29 cellular contexts compared by ENCODE assay signal in genomic region chr2:425947-426346, GRCh38.
"Had no signal": no experiment of that assay in that cellular context is flagged by ENCODE, and none has a peak within 500 bp of the region (broad histone marks: within the 10 kb centered on the region; RNA-seq: fewer than 3 reads in every experiment).

No MANE protein-coding gene starts in this region.

- H3K4me3 Mint-ChIP-seq: activated CD8-positive, alpha-beta T cell treated with anti-CD3 and anti-CD28 coated beads for 36 hours; activated naive CD4-positive, alpha-beta T cell treated with anti-CD3 and anti-CD28 coated beads, Interleukin-2, amount 10 ng/mL, durations not matched to agents 7 days and 5 days; activated naive CD8-positive, alpha-beta T cell; activated naive CD8-positive, alpha-beta T cell treated with anti-CD3 and anti-CD28 coated beads, Interleukin-2, amount 50 U/mL, for 24 hours; activated T-cell treated with anti-CD3 and anti-CD28 coated beads, Interleukin-2, amount 50 U/mL, for 4 hours; activated T-helper 1 cell treated with anti-CD3 and anti-CD28 coated beads, Interleukin-12 subunit alpha, Interleukin-12 subunit beta, Interleukin-2, Interleukin-4 antibody, amounts not matched to agents 30 ng/mL and 10 ng/mL and 1 ng/mL, durations not matched to agents 14 hours and 24 hours and 36 hours had no signal

- H3K9me3 Mint-ChIP-seq: activated naive CD8-positive, alpha-beta T cell treated with anti-CD3 and anti-CD28 coated beads, Interleukin-2, amount 50 U/mL, for 24 hours; activated T-cell treated with anti-CD3 and anti-CD28 coated beads, Interleukin-2, amount 50 U/mL, for 4 hours; activated T-helper 1 cell treated with anti-CD3 and anti-CD28 coated beads, Interleukin-12 subunit alpha, Interleukin-12 subunit beta, Interleukin-2, Interleukin-4 antibody, amounts not matched to agents 30 ng/mL and 10 ng/mL and 1 ng/mL, durations not matched to agents 14 hours and 24 hours and 36 hours had no signal

- H3K27ac ChIP-seq: brain microvascular endothelial cell, SJCRH30, SK-N-MC, WERI-Rb-1 had no signal

- H3K36me3 Mint-ChIP-seq: activated naive CD8-positive, alpha-beta T cell had no signal

- H3K27me3 ChIP-seq: brain microvascular endothelial cell, SJCRH30 had no signal

- H3K9me3 ChIP-seq: SJCRH30 had no signal

- H3K4me1 ChIP-seq: SJCRH30 had no signal

- ATAC-seq: activated CD8-positive, alpha-beta T cell treated with anti-CD3 and anti-CD28 coated beads for 36 hours; activated naive CD8-positive, alpha-beta T cell treated with anti-CD3 and anti-CD28 coated beads, Interleukin-2, amount 50 U/mL, for 24 hours; activated T-cell treated with anti-CD3 and anti-CD28 coated beads, Interleukin-2, amount 50 U/mL, for 4 hours; K562 had no signal

- H3K27ac Mint-ChIP-seq: activated CD8-positive, alpha-beta T cell treated with anti-CD3 and anti-CD28 coated beads for 36 hours; activated naive CD4-positive, alpha-beta T cell treated with anti-CD3 and anti-CD28 coated beads, Interleukin-2, amount 10 ng/mL, durations not matched to agents 7 days and 5 days; activated naive CD8-positive, alpha-beta T cell; activated naive CD8-positive, alpha-beta T cell treated with anti-CD3 and anti-CD28 coated beads, Interleukin-2, amount 50 U/mL, for 24 hours; activated T-helper 1 cell treated with anti-CD3 and anti-CD28 coated beads, Interleukin-12 subunit alpha, Interleukin-12 subunit beta, Interleukin-2, Interleukin-4 antibody, amounts not matched to agents 30 ng/mL and 10 ng/mL and 1 ng/mL, durations not matched to agents 14 hours and 24 hours and 36 hours had no signal

- H3K27me3 Mint-ChIP-seq: activated CD8-positive, alpha-beta T cell treated with anti-CD3 and anti-CD28 coated beads for 36 hours had no signal

- H3K4me3 ChIP-seq: K562, SJCRH30, SK-N-MC had no signal

- H3K36me3 ChIP-seq: brain microvascular endothelial cell, SJCRH30, WERI-Rb-1 had no signal

- DNase-seq: activated CD4-positive, alpha-beta T cell treated with anti-CD3 and anti-CD28 coated beads for 1 hour; activated CD4-positive, alpha-beta T cell treated with anti-CD3 and anti-CD28 coated beads for 48 hours; activated CD4-positive, CD25-positive, alpha-beta regulatory T cell; activated CD8-positive, alpha-beta memory T cell treated with anti-CD3 and anti-CD28 coated beads, Interleukin-2, amount 50 U/mL, for 4 hours; activated CD8-positive, alpha-beta T cell treated with anti-CD3 and anti-CD28 coated beads for 36 hours; activated effector memory CD4-positive, alpha-beta T cell treated with Interleukin-2 at 50 U/mL for 16 hours; activated naive CD4-positive, alpha-beta T cell treated with anti-CD3 and anti-CD28 coated beads, Interleukin-2, amount 10 ng/mL, durations not matched to agents 7 days and 5 days; activated naive CD8-positive, alpha-beta T cell treated with anti-CD3 and anti-CD28 coated beads, Interleukin-2, amount 50 U/mL, for 24 hours; activated T-cell treated with anti-CD3 and anti-CD28 coated beads for 4 hours; activated T-cell treated with anti-CD3 and anti-CD28 coated beads, Interleukin-2, amount 50 U/mL, for 4 hours; anterior cingulate cortex; brain microvascular endothelial cell; central memory CD4-positive, alpha-beta T cell; Karpas-422; NCI-H1105; NCI-H1417 treated with DMSO at 0.1 percent for 48 hours; NCI-H187 treated with DMSO at 0.1 percent for 48 hours; NCI-H2081; NCI-H2171 treated with DMSO at 0.1 percent for 48 hours; NCI-H345; NCI-H524 treated with DMSO at 0.1 percent for 48 hours; SHP77; SJCRH30; T1000; WERI-Rb-1 had no signal
